Comparison of ENCODE assay signal across 10 cellular contexts in the genomic region with DNA sequence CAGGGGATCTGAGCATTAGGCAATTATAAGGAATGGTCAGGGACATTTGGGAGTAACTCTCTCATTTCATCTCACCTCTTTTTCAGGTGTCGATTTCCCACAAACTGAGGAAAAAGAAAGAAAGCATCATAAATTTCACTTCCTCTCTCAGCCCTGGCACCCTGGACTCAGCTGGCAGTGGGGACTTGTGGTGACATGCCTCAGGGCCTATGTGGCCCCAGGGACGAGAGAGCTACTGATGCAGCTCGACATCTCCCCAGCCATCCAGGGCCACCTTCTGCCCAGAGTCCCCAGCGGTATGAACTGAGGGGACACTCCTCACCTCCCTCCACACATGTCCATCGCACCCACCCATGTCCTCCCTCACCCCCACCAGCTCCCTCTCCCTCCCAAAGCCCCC. TPM values are rescaled to one million over a fixed set of nuclear protein-coding genes. Genes with fewer than 3 reads are reported as not detected.
A peak's percentile ranks its signal among the peaks of the same experiment; 100 is the strongest.
DNase-seq lines count a peak whose midpoint lies in the region; ATAC-seq, FAIRE-seq and TF ChIP-seq lines count a peak whose summit lies in the region.
"Had no signal": no experiment of that assay in that cellular context is flagged by ENCODE, and none has a peak within 500 bp of the region (broad histone marks: within the 10 kb centered on the region; RNA-seq: fewer than 3 reads in every experiment).

No MANE protein-coding gene starts in this region.

- H3K4me1 Mint-ChIP-seq in activated CD8-positive, alpha-beta memory T cell treated with anti-CD3 and anti-CD28 coated beads, Interleukin-2, amount 10 ng/mL, durations not matched to agents 7 days and 5 days, result peaks cover 51% of the 10 kb centered on the region
- H3K4me1 Mint-ChIP-seq in endothelial cell (ENCODE audit: unreplicated experiment), result peaks cover 41% of the 10 kb centered on the region

- intact Hi-C loops in testis (cut with DNase I; ENCODE audit: low total_unique reads), result loop anchor here (10.0 kb wide), 2 partner anchors 55 to 125 kb away; a partner anchor contains a TSS

- TF ChIP-seq CTCF in endothelial cell (IDR thresholded peaks at IDR 0.05; ENCODE audit: unreplicated experiment) (no peak), testis (IDR thresholded peaks at IDR 0.05) (no peak), GM10266 (IDR thresholded peaks at IDR 0.05; ENCODE audit: control insufficient read depth, insufficient read depth, low read depth, missing control alignments) (no peak)

- H3K36me3 Mint-ChIP-seq in activated CD8-positive, alpha-beta memory T cell treated with anti-CD3 and anti-CD28 coated beads, Interleukin-2, amount 10 ng/mL, durations not matched to agents 7 days and 5 days, result peaks cover 45% of the 10 kb centered on the region
- H3K36me3 Mint-ChIP-seq in endothelial cell (ENCODE audit: low read depth, unreplicated experiment), result peaks cover 42% of the 10 kb centered on the region

- no peaks in the 10 kb centered on the region for H3K9me3 ChIP-seq in testis

- no peaks in the 10 kb centered on the region for H3K36me3 ChIP-seq in testis (ENCODE audit: low read depth, missing control alignments)

- H3K4me1 ChIP-seq in testis, result peaks cover 44% of the 10 kb centered on the region

- DNase-seq in activated CD8-positive, alpha-beta memory T cell treated with anti-CD3 and anti-CD28 coated beads, Interleukin-2, amount 10 ng/mL, durations not matched to agents 7 days and 5 days, result peak; percentile 40
- DNase-seq in activated CD8-positive, alpha-beta memory T cell treated with anti-CD3 and anti-CD28 coated beads, Interleukin-2, amount 50 U/mL, for 48 hours, result no peak
- DNase-seq in HTR-8/SVneo (ENCODE audit: insufficient read length, low spot score) (no peak), endothelial cell (ENCODE audit: low spot score) (no peak), testis (no peak), GM10266 (ENCODE audit: extremely low spot score) (no peak), DMS79 treated with DMSO at 0.1 percent for 48 hours (lab: John Stamatoyannopoulos, UW) (no peak)
- DNase-seq: NCI-H1105 had no signal

- peak overlapping the region; percentile 31 to 44 for H3K27ac ChIP-seq in testis
- H3K27ac ChIP-seq: parathyroid adenoma had no signal

- TF ChIP-seq POLR2A in testis (IDR thresholded peaks at IDR 0.05), result no peak

- H3K27me3 ChIP-seq in testis, result no peaks in the 10 kb centered on the region

- H3K4me3 ChIP-seq in testis, result no peak overlapping the region

- 77 to 82% methylated on average over 5 of the region's 5 CpGs for WGBS in testis, 2 donors

- H3K27ac Mint-ChIP-seq in activated CD8-positive, alpha-beta memory T cell treated with anti-CD3 and anti-CD28 coated beads, Interleukin-2, amount 10 ng/mL, durations not matched to agents 7 days and 5 days, result no peak overlapping the region
- no peak overlapping the region for H3K27ac Mint-ChIP-seq in endothelial cell (ENCODE audit: unreplicated experiment)

- FAIRE-seq in HTR-8/SVneo (lab: Jason Lieb, UNC), result peak; percentile 58

- no peaks in the 10 kb centered on the region for H3K27me3 Mint-ChIP-seq in activated CD8-positive, alpha-beta memory T cell treated with anti-CD3 and anti-CD28 coated beads, Interleukin-2, amount 10 ng/mL, durations not matched to agents 7 days and 5 days
- peaks cover 13% of the 10 kb centered on the region for H3K27me3 Mint-ChIP-seq in endothelial cell (ENCODE audit: unreplicated experiment)

- ATAC-seq in activated CD8-positive, alpha-beta memory T cell treated with anti-CD3 and anti-CD28 coated beads, Interleukin-2, amount 10 ng/mL, durations not matched to agents 7 days and 5 days, result no peak
- ATAC-seq in GM18519 (IDR thresholded peaks at IDR 0.05; ENCODE audit: low FRiP score, unreplicated experiment), result no peak

- no peaks in the 10 kb centered on the region for H3K9me3 Mint-ChIP-seq in activated CD8-positive, alpha-beta memory T cell treated with anti-CD3 and anti-CD28 coated beads, Interleukin-2, amount 10 ng/mL, durations not matched to agents 7 days and 5 days (ENCODE audit: low read depth)
- no peaks in the 10 kb centered on the region for H3K9me3 Mint-ChIP-seq in endothelial cell (ENCODE audit: unreplicated experiment)

- CTCF ChIA-PET in activated CD8-positive, alpha-beta memory T cell treated with anti-CD3 and anti-CD28 coated beads, Interleukin-2, amount 10 ng/mL, durations not matched to agents 7 days and 5 days (lab: Charles Lee), result no interaction called here

- H3K4me3 Mint-ChIP-seq in activated CD8-positive, alpha-beta memory T cell treated with anti-CD3 and anti-CD28 coated beads, Interleukin-2, amount 10 ng/mL, durations not matched to agents 7 days and 5 days, result no peak overlapping the region
- H3K4me3 Mint-ChIP-seq in endothelial cell (ENCODE audit: unreplicated experiment), result peak overlapping the region; percentile 47

RNA-seq across cellular contexts. Expression of a gene that starts 11.7 kb away (rescaled TPM):
- total RNA-seq in activated CD8-positive, alpha-beta memory T cell treated with anti-CD3 and anti-CD28 coated beads, Interleukin-2, amount 10 ng/mL, durations not matched to agents 7 days and 5 days, result 10 to 100 TPM; 63.3 to 71.5 TPM
- total RNA-seq in endothelial cell (ENCODE audit: unreplicated experiment) (125 TPM), testis (100 to 1,000 TPM in 1 of 2 donors, 10 to 100 TPM in 1; 94.6 to 106 TPM)
- 59.8 TPM for polyA plus RNA-seq in testis (ENCODE audit: insufficient read depth, low read depth, low replicate concordance)

RNA-seq across cellular contexts. Expression of a gene that starts 19.7 kb away (rescaled TPM):
- not detected for total RNA-seq in activated CD8-positive, alpha-beta memory T cell treated with anti-CD3 and anti-CD28 coated beads, Interleukin-2, amount 10 ng/mL, durations not matched to agents 7 days and 5 days
- total RNA-seq in endothelial cell (ENCODE audit: unreplicated experiment) (1.9 TPM), testis (1 to 10 TPM in 1 of 2 donors, under 1 TPM in 1; 0.87 to 2.0 TPM)
- 2.2 TPM for polyA plus RNA-seq in testis (ENCODE audit: insufficient read depth, low read depth, low replicate concordance)

RNA-seq across cellular contexts. Expression of a gene that starts 45.2 kb away (rescaled TPM):
- total RNA-seq in activated CD8-positive, alpha-beta memory T cell treated with anti-CD3 and anti-CD28 coated beads, Interleukin-2, amount 10 ng/mL, durations not matched to agents 7 days and 5 days, result under 1 TPM; 0.49 to 0.58 TPM
- total RNA-seq in endothelial cell (ENCODE audit: unreplicated experiment), result 2.2 TPM
- total RNA-seq in testis, result 10 to 100 TPM; 22.7 to 43.1 TPM
- 14.6 TPM for polyA plus RNA-seq in testis (ENCODE audit: insufficient read depth, low read depth, low replicate concordance)

RNA-seq across cellular contexts. Expression of a gene that starts 53.8 kb away (rescaled TPM):
- under 1 TPM; 0.30 to 0.41 TPM for total RNA-seq in activated CD8-positive, alpha-beta memory T cell treated with anti-CD3 and anti-CD28 coated beads, Interleukin-2, amount 10 ng/mL, durations not matched to agents 7 days and 5 days
- total RNA-seq in endothelial cell (ENCODE audit: unreplicated experiment) (40.3 TPM), testis (100 to 1,000 TPM in 1 of 2 donors, 10 to 100 TPM in 1; 81.3 to 112 TPM)
- polyA plus RNA-seq in testis (ENCODE audit: insufficient read depth, low read depth, low replicate concordance), result 36.6 TPM
